29 cellular contexts compared by ENCODE assay signal in genomic region chr11:82857145-82857544, GRCh38.
"Had no signal": no experiment of that assay in that cellular context is flagged by ENCODE, and none has a peak within 500 bp of the region (broad histone marks: within the 10 kb centered on the region; RNA-seq: fewer than 3 reads in every experiment).

No MANE protein-coding gene starts in this region.

- H3K4me1 ChIP-seq: lower lobe of right lung, pancreas, prostate gland, spleen, transverse colon, vagina had no signal

- H3K9me3 Mint-ChIP-seq: immature natural killer cell; naive thymus-derived CD8-positive, alpha-beta T cell; stimulated activated effector memory CD8-positive, alpha-beta T cell treated with anti-CD3 and anti-CD28 coated beads, Interleukin-12 subunit alpha, Interleukin-12 subunit beta, amount 100 ng/mL, for 72 hours; stimulated activated naive CD8-positive, alpha-beta T cell treated with anti-CD3 and anti-CD28 coated beads, Interleukin-15, Interleukin-2, amounts not matched to agents 100 ng/mL and 50 ng/mL, for 24 hours had no signal

- DNase-seq: immature natural killer cell; kidney; left colon; left lung; lower lobe of right lung; mammary epithelial cell; mesenchymal stem cell; naive thymus-derived CD8-positive, alpha-beta T cell; nucleus accumbens; pancreas; posterior cingulate gyrus; retina; right cardiac atrium; sigmoid colon; small intestine; spleen; stimulated activated CD4-positive, alpha-beta T cell treated with anti-CD3 and anti-CD28 coated beads, Interleukin-4, amount 100 ng/mL, for 24 hours; stimulated activated naive CD4-positive, alpha-beta T cell; thyroid gland; transverse colon had no signal

- H3K27me3 Mint-ChIP-seq: naive thymus-derived CD8-positive, alpha-beta T cell; stimulated activated naive CD8-positive, alpha-beta T cell treated with anti-CD3 and anti-CD28 coated beads, Interleukin-15, Interleukin-2, amounts not matched to agents 100 ng/mL and 50 ng/mL, for 24 hours had no signal

- H3K27ac Mint-ChIP-seq: nephron; stimulated activated effector memory CD8-positive, alpha-beta T cell treated with anti-CD3 and anti-CD28 coated beads, Interleukin-12 subunit alpha, Interleukin-12 subunit beta, amount 100 ng/mL, for 72 hours; stimulated activated naive CD8-positive, alpha-beta T cell treated with anti-CD3 and anti-CD28 coated beads, Interleukin-15, Interleukin-2, amounts not matched to agents 100 ng/mL and 50 ng/mL, for 24 hours had no signal

- H3K9me3 ChIP-seq: left lung, lower lobe of right lung, pancreas, prostate gland, sigmoid colon, spleen, suprapubic skin, thyroid gland, transverse colon, upper lobe of left lung, vagina had no signal

- H3K4me1 Mint-ChIP-seq: nephron, neural crest cell had no signal

- H3K27ac ChIP-seq: left lung, lower lobe of right lung, pancreas, prostate gland, sigmoid colon, spleen, suprapubic skin, thyroid gland, transverse colon, upper lobe of left lung, vagina had no signal

- H3K36me3 Mint-ChIP-seq: stimulated activated effector memory CD8-positive, alpha-beta T cell treated with anti-CD3 and anti-CD28 coated beads, Interleukin-12 subunit alpha, Interleukin-12 subunit beta, amount 100 ng/mL, for 72 hours had no signal

- H3K4me3 Mint-ChIP-seq: immature natural killer cell; naive thymus-derived CD8-positive, alpha-beta T cell; nephron; neural crest cell; stimulated activated effector memory CD8-positive, alpha-beta T cell treated with anti-CD3 and anti-CD28 coated beads, Interleukin-12 subunit alpha, Interleukin-12 subunit beta, amount 100 ng/mL, for 72 hours; stimulated activated naive CD8-positive, alpha-beta T cell treated with anti-CD3 and anti-CD28 coated beads, Interleukin-15, Interleukin-2, amounts not matched to agents 100 ng/mL and 50 ng/mL, for 24 hours had no signal

- ATAC-seq: left colon; left lung; lower lobe of right lung; naive thymus-derived CD8-positive, alpha-beta T cell; pancreas; stimulated activated effector memory CD8-positive, alpha-beta T cell treated with anti-CD3 and anti-CD28 coated beads, Interleukin-12 subunit alpha, Interleukin-12 subunit beta, amount 100 ng/mL, for 72 hours had no signal

- H3K27me3 ChIP-seq: left lung, pancreas, sigmoid colon, spleen, suprapubic skin, thyroid gland, transverse colon, upper lobe of left lung, vagina had no signal

- H3K4me3 ChIP-seq: left lung, lower lobe of right lung, pancreas, prostate gland, sigmoid colon, spleen, suprapubic skin, thyroid gland, transverse colon, upper lobe of left lung, vagina had no signal

- FAIRE-seq: islet of Langerhans, kidney, pancreas, small intestine had no signal

- H3K36me3 ChIP-seq: left lung, lower lobe of right lung, pancreas, prostate gland, sigmoid colon, suprapubic skin, thyroid gland, transverse colon, upper lobe of left lung, vagina had no signal
